Comparison of ENCODE assay signal across 8 cellular contexts in genomic region chr19:10566658-10567410, GRCh38. TPM values are rescaled to one million over a fixed set of nuclear protein-coding genes. Genes with fewer than 3 reads are reported as not detected.
DNase-seq lines count a peak whose midpoint lies in the region; ATAC-seq and TF ChIP-seq lines count a peak whose summit lies in the region.

No MANE protein-coding gene starts in this region.

- intact Hi-C loops in testis (cut with DNase I; ENCODE audit: low total_unique reads): no loop called here

- TF ChIP-seq CTCF in OCI-LY3 (IDR thresholded peaks at IDR 0.05; ENCODE audit: low read depth, low read length) (no peak), testis (IDR thresholded peaks at IDR 0.05) (no peak)

- H3K27me3 ChIP-seq in OCI-LY3 (ENCODE audit: low read depth, low read length) (peaks cover 10% of the 10 kb centered on the region; the same call in 1 of the 2 replicates), testis (no peaks in the 10 kb centered on the region)

- H3K4me3 ChIP-seq in OCI-LY3 (ENCODE audit: low read length) (peak overlapping the region; percentile 79), testis (no peak overlapping the region)

- DNase-seq in activated naive CD8-positive, alpha-beta T cell treated with anti-CD3 and anti-CD28 coated beads, Interleukin-2, amount 10 ng/mL, durations not matched to agents 7 days and 5 days: peak; percentile 76
- DNase-seq in medulla oblongata (ENCODE audit: extremely low spot score): peak; percentile 19
- no peak for DNase-seq in testis
- no peak for DNase-seq in NCI-H526 (lab: John Stamatoyannopoulos, UW)

- peak; percentile 22 for ATAC-seq in GM18907 (IDR thresholded peaks at IDR 0.05; ENCODE audit: unreplicated experiment)
- ATAC-seq in activated naive CD8-positive, alpha-beta T cell treated with anti-CD3 and anti-CD28 coated beads, Interleukin-2, amount 10 ng/mL, durations not matched to agents 7 days and 5 days (ENCODE audit: low read depth): peak; percentile 15
- no peak for ATAC-seq in GM19035 (IDR thresholded peaks at IDR 0.05; ENCODE audit: unreplicated experiment)
- no peak for ATAC-seq in HG02642 (IDR thresholded peaks at IDR 0.05; ENCODE audit: poor library complexity, unreplicated experiment)

- peak overlapping the region; percentile 91 for H3K4me2 ChIP-seq in OCI-LY3 (ENCODE audit: low read length)

- POLR2A ChIA-PET in activated naive CD8-positive, alpha-beta T cell treated with anti-CD3 and anti-CD28 coated beads, Interleukin-2, amount 10 ng/mL, durations not matched to agents 7 days and 5 days (lab: Charles Lee): interaction anchor here (0.6 to 7.9 kb wide), 21 partner anchors 8 to 424 kb away, joined by 3 to 224 read pairs (median 4); partner anchors contain the start of genes ATG4D, CDC37, QTRT1 and S1PR5

- no peaks in the 10 kb centered on the region for H3K9me3 Mint-ChIP-seq in activated naive CD8-positive, alpha-beta T cell treated with anti-CD3 and anti-CD28 coated beads, Interleukin-2, amount 10 ng/mL, durations not matched to agents 7 days and 5 days

- H3K79me2 ChIP-seq in OCI-LY3 (ENCODE audit: low read length): peaks cover 26% of the 10 kb centered on the region

- H3K27ac Mint-ChIP-seq in activated naive CD8-positive, alpha-beta T cell treated with anti-CD3 and anti-CD28 coated beads, Interleukin-2, amount 10 ng/mL, durations not matched to agents 7 days and 5 days: peak overlapping the region; percentile 98

- peaks cover 28% of the 10 kb centered on the region for H3K4me1 Mint-ChIP-seq in activated naive CD8-positive, alpha-beta T cell treated with anti-CD3 and anti-CD28 coated beads, Interleukin-2, amount 10 ng/mL, durations not matched to agents 7 days and 5 days

- H3K27me3 Mint-ChIP-seq in activated naive CD8-positive, alpha-beta T cell treated with anti-CD3 and anti-CD28 coated beads, Interleukin-2, amount 10 ng/mL, durations not matched to agents 7 days and 5 days: no peaks in the 10 kb centered on the region

- 54 to 59% methylated on average over 18 to 19 of the region's 19 CpGs for WGBS in testis, 2 donors

- no peak for TF ChIP-seq POLR2A in testis (IDR thresholded peaks at IDR 0.05)

- no peaks in the 10 kb centered on the region; the same call in none of the 2 replicates for H4K20me1 ChIP-seq in OCI-LY3 (ENCODE audit: insufficient read depth, low read length)

- H3K36me3 ChIP-seq in OCI-LY3 (replicated peaks; ENCODE audit: low read depth, low read length): peaks cover 10% of the 10 kb centered on the region
- no peaks in the 10 kb centered on the region for H3K36me3 ChIP-seq in testis (ENCODE audit: low read depth, missing control alignments)

- H3K27ac ChIP-seq in OCI-LY3 (ENCODE audit: low read length): peak overlapping the region; percentile 55
- H3K27ac ChIP-seq in testis: peak overlapping the region; percentile 85 to 90

- no peak overlapping the region for H2AFZ ChIP-seq in OCI-LY3 (ENCODE audit: low read depth, low read length)

- H3K9ac ChIP-seq in OCI-LY3 (ENCODE audit: low read length): peak overlapping the region; percentile 55

- H3K4me3 Mint-ChIP-seq in activated naive CD8-positive, alpha-beta T cell treated with anti-CD3 and anti-CD28 coated beads, Interleukin-2, amount 10 ng/mL, durations not matched to agents 7 days and 5 days: peak overlapping the region; percentile 99

- peaks cover 24% of the 10 kb centered on the region for H3K36me3 Mint-ChIP-seq in activated naive CD8-positive, alpha-beta T cell treated with anti-CD3 and anti-CD28 coated beads, Interleukin-2, amount 10 ng/mL, durations not matched to agents 7 days and 5 days

- H3K4me1 ChIP-seq in OCI-LY3 (ENCODE audit: low read length) (peaks cover 31% of the 10 kb centered on the region), testis (peaks cover 23% of the 10 kb centered on the region)

- no peaks in the 10 kb centered on the region for H3K9me3 ChIP-seq in OCI-LY3 (ENCODE audit: insufficient read depth, low read length)
- H3K9me3 ChIP-seq in testis: no peaks in the 10 kb centered on the region

RNA-seq across cellular contexts. Expression of gene KRI1, which starts 1.0 kb away (rescaled TPM):
- total RNA-seq in activated naive CD8-positive, alpha-beta T cell treated with anti-CD3 and anti-CD28 coated beads, Interleukin-2, amount 10 ng/mL, durations not matched to agents 7 days and 5 days: 10 to 100 TPM; 76.2 to 85.4 TPM
- total RNA-seq in testis: 10 to 100 TPM; 33.7 to 34.6 TPM
- polyA plus RNA-seq in testis (ENCODE audit: insufficient read depth, low read depth, low replicate concordance): 48.3 TPM

RNA-seq across cellular contexts. Expression of gene CDKN2D, which starts 1.9 kb away (rescaled TPM):
- total RNA-seq in activated naive CD8-positive, alpha-beta T cell treated with anti-CD3 and anti-CD28 coated beads, Interleukin-2, amount 10 ng/mL, durations not matched to agents 7 days and 5 days: 10 to 100 TPM; 93.0 to 95.9 TPM
- total RNA-seq in testis: 10 to 100 TPM; 30.6 to 37.2 TPM
- polyA plus RNA-seq in testis (ENCODE audit: insufficient read depth, low read depth, low replicate concordance): 57.7 TPM

RNA-seq across cellular contexts. Expression of gene AP1M2, which starts 20.3 kb away (rescaled TPM):
- not detected for total RNA-seq in activated naive CD8-positive, alpha-beta T cell treated with anti-CD3 and anti-CD28 coated beads, Interleukin-2, amount 10 ng/mL, durations not matched to agents 7 days and 5 days
- total RNA-seq in testis: 1 to 10 TPM; 6.9 to 7.7 TPM
- polyA plus RNA-seq in testis (ENCODE audit: insufficient read depth, low read depth, low replicate concordance): 23.3 TPM

RNA-seq across cellular contexts. Expression of gene ATG4D, which starts 23.1 kb away (rescaled TPM):
- total RNA-seq in activated naive CD8-positive, alpha-beta T cell treated with anti-CD3 and anti-CD28 coated beads, Interleukin-2, amount 10 ng/mL, durations not matched to agents 7 days and 5 days: 10 to 100 TPM; 50.4 to 66.6 TPM
- 10 to 100 TPM; 80.5 to 97.1 TPM for total RNA-seq in testis
- 167 TPM for polyA plus RNA-seq in testis (ENCODE audit: insufficient read depth, low read depth, low replicate concordance)

RNA-seq across cellular contexts. Expression of gene S1PR5, which starts 49.6 kb away (rescaled TPM):
- 1 to 10 TPM; 3.3 to 4.7 TPM for total RNA-seq in activated naive CD8-positive, alpha-beta T cell treated with anti-CD3 and anti-CD28 coated beads, Interleukin-2, amount 10 ng/mL, durations not matched to agents 7 days and 5 days
- under 1 TPM; 0.12 to 0.31 TPM for total RNA-seq in testis
- polyA plus RNA-seq in testis (ENCODE audit: insufficient read depth, low read depth, low replicate concordance): 0.61 TPM

Comparison
In these comparisons a context has a peak if more than half of its experiments do, and no peak if none do; other contexts are left out.
1. ATAC-seq: peak in GM18907 (single experiment) and activated naive CD8-positive, alpha-beta T cell treated with anti-CD3 and anti-CD28 coated beads, Interleukin-2, amount 10 ng/mL, durations not matched to agents 7 days and 5 days (single experiment); none in GM19035 (single experiment) and HG02642 (single experiment).
2. DNase-seq: peak in activated naive CD8-positive, alpha-beta T cell treated with anti-CD3 and anti-CD28 coated beads, Interleukin-2, amount 10 ng/mL, durations not matched to agents 7 days and 5 days (single experiment) and medulla oblongata (single experiment); none in testis (single experiment) and NCI-H526 (0 of 2).
3. RNA of gene AP1M2, which starts 20.3 kb away (total RNA-seq): 6.9 to 7.7 TPM in testis; not detected in activated naive CD8-positive, alpha-beta T cell treated with anti-CD3 and anti-CD28 coated beads, Interleukin-2, amount 10 ng/mL, durations not matched to agents 7 days and 5 days; every median in the first group is over 4 times any median in the second.